8 cellular contexts compared by ENCODE assay signal in the genomic region with DNA sequence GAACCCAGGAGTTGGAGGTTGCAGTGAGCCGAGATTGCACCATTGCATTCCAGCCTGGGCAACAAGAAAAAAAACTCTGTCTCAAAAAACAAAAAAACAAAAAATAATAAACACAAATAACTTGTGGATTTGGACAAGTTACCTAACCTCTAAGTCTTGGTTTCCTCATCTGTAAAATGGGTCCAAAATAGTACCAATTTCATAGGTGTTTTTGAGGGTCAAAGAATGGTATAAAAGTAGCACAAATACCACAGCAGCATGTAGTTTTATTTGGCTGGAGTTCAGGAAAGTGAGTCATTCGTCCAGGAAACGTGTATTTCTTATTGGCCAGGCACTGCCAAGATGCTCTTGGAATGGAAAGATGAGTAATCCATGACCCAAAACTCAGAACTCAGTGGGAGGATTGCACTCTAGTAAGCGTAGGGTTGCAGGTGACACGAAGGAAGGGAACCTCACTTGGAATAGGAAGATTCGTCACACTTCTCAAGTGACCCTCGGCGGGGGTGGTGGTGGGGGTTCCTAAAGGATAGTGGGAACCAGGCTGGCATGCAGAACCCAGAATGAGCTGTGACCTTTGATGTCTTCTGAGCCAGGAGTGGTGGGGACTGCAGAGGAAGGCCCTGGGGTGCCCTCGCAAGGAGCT. TPM values are rescaled to one million over a fixed set of nuclear protein-coding genes. Genes with fewer than 3 reads are reported as not detected.
DNase-seq lines count a peak whose midpoint lies in the region; ATAC-seq and TF ChIP-seq lines count a peak whose summit lies in the region.

No MANE protein-coding gene starts in this region.

- peak overlapping the region; percentile 75 for H3K27ac Mint-ChIP-seq in osteocyte (ENCODE audit: unreplicated experiment)

- H3K9me3 Mint-ChIP-seq in osteocyte (ENCODE audit: unreplicated experiment), result no peaks in the 10 kb centered on the region

- no peak for TF ChIP-seq POLR2A in breast epithelium (IDR thresholded peaks at IDR 0.05)

- H3K36me3 Mint-ChIP-seq in osteocyte (ENCODE audit: unreplicated experiment), result no peaks in the 10 kb centered on the region

- peak overlapping the region; percentile 74 to 81 for H3K27ac ChIP-seq in breast epithelium
- no peak overlapping the region for H3K27ac ChIP-seq in dorsolateral prefrontal cortex

- TF ChIP-seq CTCF in breast epithelium (IDR thresholded peaks at IDR 0.05) (no peak), osteocyte (IDR thresholded peaks at IDR 0.05) (no peak), dorsolateral prefrontal cortex (IDR thresholded peaks at IDR 0.05 in 54 of 56, conservative IDR thresholded peaks at IDR 0.05 in 2 of 56; ENCODE audit: low read depth in 1 of 56, partially characterized antibody in 56 of 56) (no peak)

- intact Hi-C loops in breast epithelium (cut with DNase I; ENCODE audit: low total_unique reads) (no loop called here), dorsolateral prefrontal cortex (cut with DNase I) (no loop called here)

- no peaks in the 10 kb centered on the region for H3K27me3 Mint-ChIP-seq in osteocyte (ENCODE audit: unreplicated experiment)

- no peaks in the 10 kb centered on the region for H3K27me3 ChIP-seq in breast epithelium
- no peaks in the 10 kb centered on the region for H3K27me3 ChIP-seq in dorsolateral prefrontal cortex

- H3K4me1 Mint-ChIP-seq in osteocyte (ENCODE audit: unreplicated experiment), result peaks cover 50% of the 10 kb centered on the region

- H3K4me3 ChIP-seq in breast epithelium, result no peak overlapping the region
- no peak overlapping the region for H3K4me3 ChIP-seq in dorsolateral prefrontal cortex

- DNase-seq in CD1c-positive myeloid dendritic cell (ENCODE audit: extremely low spot score), result peak; percentile 62
- peak; percentile 98 for DNase-seq in M059J (ENCODE audit: low read depth)
- DNase-seq in breast epithelium (ENCODE audit: low spot score in 2 of 2), result no peak
- no peak for DNase-seq in osteocyte (ENCODE audit: extremely low spot score, unreplicated experiment)
- DNase-seq in dorsolateral prefrontal cortex, result no peak
- DNase-seq in NCI-H1694 (lab: John Stamatoyannopoulos, UW), result no peak

- no peaks in the 10 kb centered on the region for H3K9me3 ChIP-seq in breast epithelium

- H3K4me1 ChIP-seq in breast epithelium, result peaks cover 4 to 16% of the 10 kb centered on the region in 2 donors

- no peaks in the 10 kb centered on the region for H3K36me3 ChIP-seq in breast epithelium

- ATAC-seq in GM21717 (IDR thresholded peaks at IDR 0.05; ENCODE audit: unreplicated experiment), result no peak
- no peak for ATAC-seq in GM18517 (IDR thresholded peaks at IDR 0.05; ENCODE audit: unreplicated experiment)

- no peak overlapping the region for H3K4me3 Mint-ChIP-seq in osteocyte (ENCODE audit: unreplicated experiment)

RNA-seq across cellular contexts. Expression of gene GRHL1, which starts 24.4 kb away (rescaled TPM):
- total RNA-seq in M059J (2014; rRNA removed; shearing (Covaris generic)), result 3.2 and 5.7 TPM in 2 replicates
- total RNA-seq in breast epithelium, result 10 to 100 TPM in 2 of 3 donors, 1 to 10 TPM in 1; 2.1 to 86.3 (median 40.0) TPM
- total RNA-seq in osteocyte, result 0.32 and 0.81 TPM in 2 replicates
- 10 to 100 TPM in 8 of 120 experiments, 1 to 10 TPM in 112; 1.6 to 10.9 (median 6.4) TPM for total RNA-seq in dorsolateral prefrontal cortex

Comparison
In these comparisons a context has a peak if more than half of its experiments do, and no peak if none do; other contexts are left out.
1. DNase-seq: peak in CD1c-positive myeloid dendritic cell (single experiment) and M059J (single experiment); none in breast epithelium (0 of 2), osteocyte (single experiment), dorsolateral prefrontal cortex (0 of 10) and NCI-H1694 (single experiment).
2. H3K27ac ChIP-seq: peak in breast epithelium (2 of 2); none in dorsolateral prefrontal cortex (0 of 59).